In genomic region chr15:83066761-83067637, GRCh38 we compare ENCODE assay signal across 8 cellular contexts. TPM values are rescaled to one million over a fixed set of nuclear protein-coding genes. Genes with fewer than 3 reads are reported as not detected.
DNase-seq lines count a peak whose midpoint lies in the region; ATAC-seq, FAIRE-seq and TF ChIP-seq lines count a peak whose summit lies in the region.

TSS of gene BTBD1 (minus strand) at chr15:83067252. CDS start at chr15:83067151, 101 bp downstream.

- H3K4me3 ChIP-seq in OCI-LY7 (ENCODE audit: low read depth, low read length, poor library complexity, severe bottlenecking) (peak within 1 kb of the TSS; percentile 80), epithelial cell of esophagus (ENCODE audit: low read length) (peak within 1 kb of the TSS; percentile 82)

- peak within 1 kb of the TSS; percentile 89 for H3K4me2 ChIP-seq in OCI-LY7 (ENCODE audit: low read length)

- FAIRE-seq in D721Med (lab: Jason Lieb, UNC) (no peak), HTR-8/SVneo (lab: Jason Lieb, UNC) (peak; percentile 26)

- peak; percentile 88 for ATAC-seq in GM21381 (IDR thresholded peaks at IDR 0.05; ENCODE audit: unreplicated experiment)

- no TSS peak for BruUV-seq in OCI-LY7 (replicated peaks; lab: Mats Ljungman, UMichigan)

- H3K79me2 ChIP-seq in OCI-LY7 (ENCODE audit: insufficient read depth, low read depth, low read length) = peaks cover 48% of the 10 kb centered on the region

- peak within 1 kb of the TSS; percentile 82 for H3K27ac ChIP-seq in OCI-LY7 (ENCODE audit: low read depth, low read length, poor library complexity, severe bottlenecking)

- DNase-seq in D721Med (ENCODE audit: insufficient read length, low spot score) (peak; percentile 89), HTR-8/SVneo (ENCODE audit: insufficient read length, low spot score) (peak; percentile 97), OCI-LY7 (ENCODE audit: low spot score) (peak; percentile 95), activated T-cell treated with anti-CD3 and anti-CD28 coated beads for 24 hours (ENCODE audit: low read depth) (peak; percentile 88), epithelial cell of esophagus (ENCODE audit: low read depth) (peak; percentile 98), mucosa of gallbladder (ENCODE audit: low spot score) (peak; percentile 88)
- peak; percentile 86 for DNase-seq in stimulated activated CD8-positive, alpha-beta memory T cell treated with anti-CD3 and anti-CD28 coated beads, Interleukin-4, amount 100 ng/mL, for 24 hours (ENCODE audit: low read depth)

- H4K20me1 ChIP-seq in OCI-LY7 (ENCODE audit: insufficient read depth, low read length) = peaks cover 40% of the 10 kb centered on the region

- peak within 1 kb of the TSS; percentile 85 for H2AFZ ChIP-seq in OCI-LY7 (ENCODE audit: low read length)

- intact Hi-C loops in OCI-LY7 (cut with micrococcal nuclease; ENCODE audit: unreplicated experiment) = loop anchor here (1.0 to 2.0 kb wide), 4 partner anchors 41 to 258 kb away; partner anchors contain the start of genes C15orf40, HDGFL3 and WHAMM

- H3K36me3 ChIP-seq in OCI-LY7 (ENCODE audit: insufficient read depth, low read length) = peaks cover 40% of the 10 kb centered on the region

- H3K9me3 ChIP-seq in OCI-LY7 (ENCODE audit: low read length) = peaks cover 21% of the 10 kb centered on the region

- CTCF ChIA-PET in OCI-LY7 (lab: Charles Lee; ENCODE audit: unreplicated experiment) = interaction anchor here (1.3 kb wide), 1 partner anchor 56 kb away, joined by 6 read pairs; the partner anchor contains the start of gene C15orf40

- H3K9me2 ChIP-seq in OCI-LY7 (ENCODE audit: insufficient read depth, low read length) = no peaks in the 10 kb centered on the region

- POLR2A ChIA-PET in OCI-LY7 (lab: Charles Lee) = interaction anchor here (1.0 to 3.7 kb wide), 5 partner anchors 15 to 142 kb away, joined by 3 to 17 read pairs (median 3); partner anchors contain the start of gene TM6SF1

- H3K4me1 ChIP-seq in OCI-LY7 (ENCODE audit: insufficient read depth, low read length, poor library complexity, severe bottlenecking) = peaks cover 44% of the 10 kb centered on the region

- TF ChIP-seq CTCF in D721Med (IDR thresholded peaks at IDR 0.05; ENCODE audit: insufficient read depth, missing control alignments) = no peak
- TF ChIP-seq CTCF in OCI-LY7 (conservative IDR thresholded peaks at IDR 0.05; ENCODE audit: low read length) = peak; percentile 5; the same call in 1 of the 2 replicates
- TF ChIP-seq CTCF in epithelial cell of esophagus (IDR thresholded peaks at IDR 0.05; ENCODE audit: insufficient read depth, low read depth, low read length, missing control alignments) = no peak

RNA-seq across cellular contexts. Expression of gene BTBD1, which starts in this region (rescaled TPM):
- 95.4 and 99.5 TPM in 2 replicates for total RNA-seq in OCI-LY7 (2014; rRNA removed; shearing (Covaris generic))
- total RNA-seq in OCI-LY7 (2022) = 90.2 and 92.6 TPM in 2 replicates
- 48.6 TPM for total RNA-seq in mucosa of gallbladder

Comparison
In these comparisons a context has a peak if more than half of its experiments do, and no peak if none do; other contexts are left out.
1. Peak in every context shown above with its lines: DNase-seq, ATAC-seq, H3K4me3 ChIP-seq and H3K27ac ChIP-seq.